14 cellular contexts compared by ENCODE assay signal in genomic region chr11:102288745-102289083, GRCh38. TPM values are rescaled to one million over a fixed set of nuclear protein-coding genes. Genes with fewer than 3 reads are reported as not detected.
DNase-seq lines count a peak whose midpoint lies in the region; ATAC-seq and TF ChIP-seq lines count a peak whose summit lies in the region.
"Had no signal": no experiment of that assay in that cellular context is flagged by ENCODE, and none has a peak within 500 bp of the region (broad histone marks: within the 10 kb centered on the region; RNA-seq: fewer than 3 reads in every experiment).

No MANE protein-coding gene starts in this region.

- no peaks in the 10 kb centered on the region for H3K9me2 ChIP-seq in GM23248 (ENCODE audit: insufficient read depth)

- ATAC-seq in activated T-helper 17 cell treated with anti-CD3 and anti-CD28 coated beads, Interleukin-2, amount 50 U/mL, for 72 hours (replicated peaks), result no peak
- ATAC-seq in HG03354 (IDR thresholded peaks at IDR 0.05; ENCODE audit: poor library complexity, severe bottlenecking, unreplicated experiment), result no peak

- no peaks in the 10 kb centered on the region for H4K20me1 ChIP-seq in GM23248 (ENCODE audit: insufficient read depth)
- no peaks in the 10 kb centered on the region for H4K20me1 ChIP-seq in osteoblast (ENCODE audit: insufficient read depth, low read length)

- in situ Hi-C loops in GM23248 (cut with MboI), result no loop called here

- H3K36me3 Mint-ChIP-seq in activated T-helper 17 cell treated with anti-CD3 and anti-CD28 coated beads, Interleukin-2, amount 50 U/mL, for 72 hours (ENCODE audit: low read depth), result no peaks in the 10 kb centered on the region
- H3K36me3 Mint-ChIP-seq: activated naive CD8-positive, alpha-beta T cell had no signal

- TF ChIP-seq EP300 in suprapubic skin (IDR thresholded peaks at IDR 0.05), result no peak

- H3K27ac ChIP-seq in GM23248 (no peak overlapping the region), osteoblast (ENCODE audit: low read depth, low read length) (no peak overlapping the region), suprapubic skin (no peak overlapping the region)
- H3K27ac ChIP-seq: hepatocyte, SJSA1, upper lobe of right lung had no signal

- H3K79me2 ChIP-seq in GM23248 (ENCODE audit: insufficient read depth) (no peaks in the 10 kb centered on the region), osteoblast (ENCODE audit: insufficient read depth, low read length) (no peaks in the 10 kb centered on the region)
- H3K79me2 ChIP-seq: hepatocyte had no signal

- peaks cover 13% of the 10 kb centered on the region; the same call in 1 of the 2 replicates for H3F3A ChIP-seq in GM23248 (ENCODE audit: insufficient read depth)

- H3K4me1 ChIP-seq in BE2C (peaks cover 23% of the 10 kb centered on the region), GM23248 (ENCODE audit: insufficient read depth) (peaks cover 12% of the 10 kb centered on the region), osteoblast (ENCODE audit: insufficient read depth, low read length) (peaks cover 16% of the 10 kb centered on the region), suprapubic skin (peaks cover 10% of the 10 kb centered on the region)

- TF ChIP-seq CTCF in BE2C (IDR thresholded peaks at IDR 0.05; ENCODE audit: low read depth, low read length) (no peak), osteoblast (IDR thresholded peaks at IDR 0.05; ENCODE audit: extremely low read depth, low read depth, low read length) (no peak), suprapubic skin (IDR thresholded peaks at IDR 0.05) (no peak)

- no peaks in the 10 kb centered on the region for H3K27me3 Mint-ChIP-seq in activated T-helper 17 cell treated with anti-CD3 and anti-CD28 coated beads, Interleukin-2, amount 50 U/mL, for 72 hours

- no peaks in the 10 kb centered on the region for H3K9me3 ChIP-seq in BE2C
- H3K9me3 ChIP-seq in GM23248 (ENCODE audit: low read depth), result no peaks in the 10 kb centered on the region
- H3K9me3 ChIP-seq in osteoblast (ENCODE audit: low read depth, low read length), result no peaks in the 10 kb centered on the region
- H3K9me3 ChIP-seq in suprapubic skin, result no peaks in the 10 kb centered on the region
- H3K9me3 ChIP-seq: SJSA1, upper lobe of right lung had no signal

- no peak overlapping the region for H3K4me2 ChIP-seq in GM23248 (ENCODE audit: unreplicated experiment)
- H3K4me2 ChIP-seq in osteoblast (ENCODE audit: insufficient read depth, low read length), result no peak overlapping the region

- H3K36me3 ChIP-seq in BE2C (no peaks in the 10 kb centered on the region), GM23248 (ENCODE audit: low read depth) (no peaks in the 10 kb centered on the region), osteoblast (ENCODE audit: insufficient read depth, low read length) (no peaks in the 10 kb centered on the region), suprapubic skin (no peaks in the 10 kb centered on the region)
- H3K36me3 ChIP-seq: SJSA1, upper lobe of right lung had no signal

- H3K27me3 ChIP-seq in BE2C (no peaks in the 10 kb centered on the region), GM23248 (replicated peaks; ENCODE audit: insufficient read depth) (no peaks in the 10 kb centered on the region), osteoblast (ENCODE audit: insufficient read depth, low read length) (no peaks in the 10 kb centered on the region), suprapubic skin (no peaks in the 10 kb centered on the region)
- H3K27me3 ChIP-seq: hepatocyte, SJSA1, upper lobe of right lung had no signal

- H3K27ac Mint-ChIP-seq in activated T-helper 17 cell treated with anti-CD3 and anti-CD28 coated beads, Interleukin-2, amount 50 U/mL, for 72 hours, result peak overlapping the region; percentile 55
- H3K27ac Mint-ChIP-seq: activated naive CD8-positive, alpha-beta T cell had no signal

- H3K9ac ChIP-seq in GM23248, result no peak overlapping the region

- H3K4me3 Mint-ChIP-seq in activated T-helper 17 cell treated with anti-CD3 and anti-CD28 coated beads, Interleukin-2, amount 50 U/mL, for 72 hours, result peak overlapping the region; percentile 69
- H3K4me3 Mint-ChIP-seq: activated naive CD8-positive, alpha-beta T cell had no signal

- DNase-seq in BE2C (peak; percentile 38), GM23248 (no peak), osteoblast (ENCODE audit: insufficient read length, low spot score, missing footprints) (peak; percentile 11), suprapubic skin (ENCODE audit: low spot score in 2 of 2) (no peak), NCI-H446 (lab: John Stamatoyannopoulos, UW) (no peak)
- DNase-seq: activated CD4-positive, alpha-beta T cell treated with anti-CD3 and anti-CD28 coated beads, Interleukin-2, amount 50 U/mL, for 4 hours; foreskin fibroblast; upper lobe of right lung had no signal

- H3K4me3 ChIP-seq in BE2C (ENCODE audit: low read depth, low read length), result peak overlapping the region; percentile 53
- no peak overlapping the region for H3K4me3 ChIP-seq in GM23248
- no peak overlapping the region for H3K4me3 ChIP-seq in osteoblast (ENCODE audit: insufficient read depth, low read length)
- no peak overlapping the region for H3K4me3 ChIP-seq in suprapubic skin
- H3K4me3 ChIP-seq: hepatocyte, SJSA1 had no signal

- H3K9me3 Mint-ChIP-seq in activated T-helper 17 cell treated with anti-CD3 and anti-CD28 coated beads, Interleukin-2, amount 50 U/mL, for 72 hours, result no peaks in the 10 kb centered on the region

- 73 to 74% methylated on average over 2 of the region's 2 CpGs for WGBS in GM23248 (ENCODE audit: low coverage in 1 of 2, low lambda C conversion rate in 2 of 2, missing lambda C conversion rate in 2 of 2), 2 experiments
- WGBS in suprapubic skin, result 70% methylated on average over 2 of the region's 2 CpGs

- 0 out of 2 replicates have a peak overlapping the region, but pooled peaks have one; percentile 90 for H2AFZ ChIP-seq in GM23248
- no peak overlapping the region for H2AFZ ChIP-seq in osteoblast (ENCODE audit: low read length)

- peaks cover 4% of the 10 kb centered on the region for H3K4me1 Mint-ChIP-seq in activated T-helper 17 cell treated with anti-CD3 and anti-CD28 coated beads, Interleukin-2, amount 50 U/mL, for 72 hours

- TF ChIP-seq POLR2A in suprapubic skin (IDR thresholded peaks at IDR 0.05), result no peak

RNA-seq across cellular contexts. Expression of gene BIRC3, which starts 28.6 kb away (rescaled TPM):
- polyA plus RNA-seq in BE2C (2012; ENCODE audit: insufficient read depth, insufficient read length, low read depth), result 0.52 TPM
- 0.89 and 0.97 TPM in 2 replicates for total RNA-seq in GM23248 (2014; rRNA removed; shearing (Covaris generic))
- polyA plus RNA-seq in GM23248 (2016; fragmentation: Nextera tagmentation; extraction: Ambion mirVana), result 0.57 and 0.79 TPM in 2 replicates
- 100 to 1,000 TPM; 124 to 355 TPM for total RNA-seq in activated T-helper 17 cell treated with anti-CD3 and anti-CD28 coated beads, Interleukin-2, amount 50 U/mL, for 72 hours
- 1.2 and 1.8 TPM in 2 replicates for total RNA-seq in osteoblast
- total RNA-seq in suprapubic skin, result 10 to 100 TPM in 3 of 4 donors, 1 to 10 TPM in 1; 4.0 to 18.2 (median 10.7) TPM
- polyA plus RNA-seq: neural cell had no signal

RNA-seq across cellular contexts. Expression of gene BIRC2, which starts 58.3 kb away (rescaled TPM):
- 21.0 TPM for polyA plus RNA-seq in BE2C (2012; ENCODE audit: insufficient read depth, insufficient read length, low read depth)
- total RNA-seq in GM23248 (2014; rRNA removed; shearing (Covaris generic)), result 73.7 and 104 TPM in 2 replicates
- polyA plus RNA-seq in GM23248 (2016; fragmentation: Nextera tagmentation; extraction: Ambion mirVana), result 60.7 and 63.2 TPM in 2 replicates
- 10 to 100 TPM; 27.3 to 60.9 TPM for total RNA-seq in activated T-helper 17 cell treated with anti-CD3 and anti-CD28 coated beads, Interleukin-2, amount 50 U/mL, for 72 hours
- 74.6 and 76.0 TPM in 2 replicates for total RNA-seq in osteoblast
- total RNA-seq in suprapubic skin, result 10 to 100 TPM; 56.9 to 76.5 (median 64.6) TPM

Comparison
In these comparisons a context has a peak if more than half of its experiments do, and no peak if none do; other contexts are left out.
1. DNase-seq: peak in BE2C (single experiment) and osteoblast (single experiment); none in GM23248 (single experiment), suprapubic skin (0 of 2) and NCI-H446 (0 of 2).
2. RNA of gene BIRC3, which starts 28.6 kb away (total RNA-seq): 124 to 355 TPM in activated T-helper 17 cell treated with anti-CD3 and anti-CD28 coated beads, Interleukin-2, amount 50 U/mL, for 72 hours; 4.0 to 18.2 TPM in suprapubic skin, 1.2 to 1.8 TPM in osteoblast and 0.89 to 0.97 TPM in GM23248; every median in the first group is over 4 times any median in the second.